In the genomic region with DNA sequence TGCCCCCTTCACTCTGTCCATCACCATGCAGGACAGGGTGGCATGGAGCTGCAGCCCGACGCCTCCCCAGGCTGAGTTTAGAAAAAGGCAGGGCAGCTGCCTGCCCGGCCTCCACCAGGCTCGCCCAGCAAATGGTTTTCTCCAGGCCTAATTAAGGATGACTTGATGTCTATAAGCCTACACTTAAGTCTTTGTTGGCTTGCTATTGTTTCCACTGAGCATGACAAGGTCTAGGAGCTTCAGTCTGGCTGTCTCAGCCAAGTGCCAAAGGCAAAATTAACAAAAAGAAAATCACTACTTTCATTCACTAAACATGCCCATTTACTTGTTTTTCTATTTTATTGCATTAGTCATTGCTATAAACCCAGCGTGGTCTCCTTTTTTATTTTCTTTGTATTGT, we compare ENCODE assay signal across 38 cellular contexts.
"Had no signal": no experiment of that assay in that cellular context is flagged by ENCODE, and none has a peak within 500 bp of the region (broad histone marks: within the 10 kb centered on the region; RNA-seq: fewer than 3 reads in every experiment).

No MANE protein-coding gene starts in this region.

- H3K4me1 ChIP-seq: adrenal gland, ascending aorta, body of pancreas, breast epithelium had no signal

- DNase-seq: activated effector memory CD4-positive, alpha-beta T cell treated with anti-CD3 and anti-CD28 coated beads, Interleukin-2, amount 50 U/mL, for 16 hours; activated effector memory CD4-positive, alpha-beta T cell treated with Interleukin-2 at 50 U/mL for 16 hours; activated gamma-delta T cell; activated gamma-delta T cell treated with Interleukin-2 at 50 U/mL for 16 hours; activated naive CD4-positive, alpha-beta T cell; activated naive CD4-positive, alpha-beta T cell treated with anti-CD3 and anti-CD28 coated beads for 36 hours; activated naive CD4-positive, alpha-beta T cell treated with anti-CD3 and anti-CD28 coated beads, Interleukin-2, amount 10 ng/mL, durations not matched to agents 7 days and 5 days; activated naive CD4-positive, alpha-beta T cell treated with anti-CD3 and anti-CD28 coated beads, Interleukin-2, amount 50 U/mL, for 16 hours; activated naive CD4-positive, alpha-beta T cell treated with Interleukin-2 at 50 U/mL for 16 hours; activated naive CD8-positive, alpha-beta T cell treated with anti-CD3 and anti-CD28 coated beads for 36 hours; activated naive CD8-positive, alpha-beta T cell treated with anti-CD3 and anti-CD28 coated beads, Interleukin-2, amount 10 ng/mL, durations not matched to agents 7 days and 5 days; activated naive CD8-positive, alpha-beta T cell treated with anti-CD3 and anti-CD28 coated beads, Interleukin-2, amount 50 U/mL, for 24 hours; activated T-cell treated with anti-CD3 and anti-CD28 coated beads, Interleukin-2, amount 50 U/mL, for 1 hour; activated T-cell treated with anti-CD3 and anti-CD28 coated beads, Interleukin-2, amount 50 U/mL, for 24 hours; activated T-cell treated with anti-CD3 and anti-CD28 coated beads, Interleukin-2, amount 50 U/mL, for 4 hours; activated T-cell treated with anti-CD3 and anti-CD28 coated beads, Interleukin-2, amount 50 U/mL, for 48 hours; activated T-cell treated with anti-CD3 and anti-CD28 coated beads, Interleukin-2, amount 50 U/mL, for 72 hours; adrenal gland; amniotic stem cell; amygdala; anterior cingulate cortex; aorta; body of pancreas; brain microvascular endothelial cell; caudate nucleus; central memory CD4-positive, alpha-beta T cell; cerebellar nuclear complex had no signal

- H3K27ac Mint-ChIP-seq: activated naive CD4-positive, alpha-beta T cell treated with anti-CD3 and anti-CD28 coated beads for 36 hours; activated naive CD4-positive, alpha-beta T cell treated with anti-CD3 and anti-CD28 coated beads, Interleukin-2, amount 10 ng/mL, durations not matched to agents 7 days and 5 days; activated naive CD4-positive, alpha-beta T cell treated with anti-CD3 and anti-CD28 coated beads, Interleukin-2, amount 50 U/mL, for 24 hours; activated naive CD4-positive, alpha-beta T cell treated with anti-CD3 and anti-CD28 coated beads, Interleukin-2, amount 50 U/mL, for 72 hours; activated naive CD8-positive, alpha-beta T cell; activated naive CD8-positive, alpha-beta T cell treated with anti-CD3 and anti-CD28 coated beads for 36 hours; activated naive CD8-positive, alpha-beta T cell treated with anti-CD3 and anti-CD28 coated beads, Interleukin-2, amount 10 ng/mL, durations not matched to agents 7 days and 5 days; activated naive CD8-positive, alpha-beta T cell treated with anti-CD3 and anti-CD28 coated beads, Interleukin-2, amount 50 U/mL, for 24 hours; activated T-cell treated with anti-CD3 and anti-CD28 coated beads, Interleukin-2, amount 50 U/mL, for 24 hours; activated T-cell treated with anti-CD3 and anti-CD28 coated beads, Interleukin-2, amount 50 U/mL, for 72 hours; activated T-helper 1 cell treated with anti-CD3 and anti-CD28 coated beads, Interleukin-12 subunit alpha, Interleukin-12 subunit beta, Interleukin-2, Interleukin-4 antibody, amounts not matched to agents 30 ng/mL and 10 ng/mL and 1 ng/mL, durations not matched to agents 14 hours and 24 hours and 36 hours; activated T-helper 17 cell treated with anti-CD3 and anti-CD28 coated beads, Interleukin-2, amount 50 U/mL, for 72 hours; activated T-helper 2 cell treated with anti-CD3 and anti-CD28 coated beads, Interferon-gamma antibody, Interleukin-2, Interleukin-4, amounts not matched to agents 10 μg/mL and 5 μg/mL and 100 μg/mL, durations not matched to agents 14 hours and 24 hours and 36 hours; brain had no signal

- H3K4me1 Mint-ChIP-seq: activated naive CD4-positive, alpha-beta T cell treated with anti-CD3 and anti-CD28 coated beads, Interleukin-2, amount 10 ng/mL, durations not matched to agents 7 days and 5 days; activated naive CD4-positive, alpha-beta T cell treated with anti-CD3 and anti-CD28 coated beads, Interleukin-2, amount 50 U/mL, for 24 hours; activated naive CD8-positive, alpha-beta T cell treated with anti-CD3 and anti-CD28 coated beads for 36 hours; activated naive CD8-positive, alpha-beta T cell treated with anti-CD3 and anti-CD28 coated beads, Interleukin-2, amount 10 ng/mL, durations not matched to agents 7 days and 5 days; activated naive CD8-positive, alpha-beta T cell treated with anti-CD3 and anti-CD28 coated beads, Interleukin-2, amount 50 U/mL, for 24 hours; activated T-helper 17 cell treated with anti-CD3 and anti-CD28 coated beads, Interleukin-2, amount 50 U/mL, for 72 hours; brain; central memory CD8-positive, alpha-beta T cell had no signal

- H3K9me3 ChIP-seq: adrenal gland, ascending aorta, body of pancreas, breast epithelium had no signal

- ATAC-seq: activated naive CD4-positive, alpha-beta T cell treated with anti-CD3 and anti-CD28 coated beads, Interleukin-2, amount 50 U/mL, for 72 hours; activated naive CD8-positive, alpha-beta T cell treated with anti-CD3 and anti-CD28 coated beads, Interleukin-2, amount 50 U/mL, for 24 hours; activated T-cell treated with anti-CD3 and anti-CD28 coated beads, Interleukin-2, amount 50 U/mL, for 4 hours; activated T-cell treated with anti-CD3 and anti-CD28 coated beads, Interleukin-2, amount 50 U/mL, for 72 hours; activated T-helper 17 cell treated with anti-CD3 and anti-CD28 coated beads, Interleukin-2, amount 50 U/mL, for 72 hours; body of pancreas had no signal

- H3K36me3 Mint-ChIP-seq: activated naive CD4-positive, alpha-beta T cell treated with anti-CD3 and anti-CD28 coated beads, Interleukin-2, amount 10 ng/mL, durations not matched to agents 7 days and 5 days; activated naive CD4-positive, alpha-beta T cell treated with anti-CD3 and anti-CD28 coated beads, Interleukin-2, amount 50 U/mL, for 24 hours; activated naive CD4-positive, alpha-beta T cell treated with anti-CD3 and anti-CD28 coated beads, Interleukin-2, amount 50 U/mL, for 72 hours; activated naive CD8-positive, alpha-beta T cell; activated naive CD8-positive, alpha-beta T cell treated with anti-CD3 and anti-CD28 coated beads for 36 hours; activated naive CD8-positive, alpha-beta T cell treated with anti-CD3 and anti-CD28 coated beads, Interleukin-2, amount 10 ng/mL, durations not matched to agents 7 days and 5 days; brain had no signal

- H3K4me3 ChIP-seq: adrenal gland, ascending aorta, body of pancreas, breast epithelium, cardiac muscle cell had no signal

- H3K27me3 ChIP-seq: adrenal gland, ascending aorta, body of pancreas, brain microvascular endothelial cell, cardiac muscle cell had no signal

- H3K36me3 ChIP-seq: adrenal gland, ascending aorta, brain microvascular endothelial cell, breast epithelium, cardiac muscle cell had no signal

- H3K9me3 Mint-ChIP-seq: activated naive CD4-positive, alpha-beta T cell treated with anti-CD3 and anti-CD28 coated beads for 36 hours; activated naive CD4-positive, alpha-beta T cell treated with anti-CD3 and anti-CD28 coated beads, Interleukin-2, amount 10 ng/mL, durations not matched to agents 7 days and 5 days; activated naive CD4-positive, alpha-beta T cell treated with anti-CD3 and anti-CD28 coated beads, Interleukin-2, amount 50 U/mL, for 24 hours; activated naive CD4-positive, alpha-beta T cell treated with anti-CD3 and anti-CD28 coated beads, Interleukin-2, amount 50 U/mL, for 72 hours; activated naive CD8-positive, alpha-beta T cell treated with anti-CD3 and anti-CD28 coated beads for 36 hours; activated naive CD8-positive, alpha-beta T cell treated with anti-CD3 and anti-CD28 coated beads, Interleukin-2, amount 10 ng/mL, durations not matched to agents 7 days and 5 days; activated naive CD8-positive, alpha-beta T cell treated with anti-CD3 and anti-CD28 coated beads, Interleukin-2, amount 50 U/mL, for 24 hours; activated T-cell treated with anti-CD3 and anti-CD28 coated beads, Interleukin-2, amount 50 U/mL, for 24 hours; activated T-cell treated with anti-CD3 and anti-CD28 coated beads, Interleukin-2, amount 50 U/mL, for 4 hours; activated T-cell treated with anti-CD3 and anti-CD28 coated beads, Interleukin-2, amount 50 U/mL, for 72 hours; activated T-helper 1 cell treated with anti-CD3 and anti-CD28 coated beads, Interleukin-12 subunit alpha, Interleukin-12 subunit beta, Interleukin-2, Interleukin-4 antibody, amounts not matched to agents 30 ng/mL and 10 ng/mL and 1 ng/mL, durations not matched to agents 14 hours and 24 hours and 36 hours; activated T-helper 17 cell treated with anti-CD3 and anti-CD28 coated beads, Interleukin-2, amount 50 U/mL, for 72 hours; activated T-helper 2 cell treated with anti-CD3 and anti-CD28 coated beads, Interferon-gamma antibody, Interleukin-2, Interleukin-4, amounts not matched to agents 10 μg/mL and 5 μg/mL and 100 μg/mL, durations not matched to agents 14 hours and 24 hours and 36 hours; brain; central memory CD8-positive, alpha-beta T cell had no signal

- H3K27ac ChIP-seq: adrenal gland, ascending aorta, body of pancreas, brain microvascular endothelial cell, breast epithelium, cardiac muscle cell had no signal

- H3K4me3 Mint-ChIP-seq: activated naive CD4-positive, alpha-beta T cell treated with anti-CD3 and anti-CD28 coated beads for 36 hours; activated naive CD4-positive, alpha-beta T cell treated with anti-CD3 and anti-CD28 coated beads, Interleukin-2, amount 10 ng/mL, durations not matched to agents 7 days and 5 days; activated naive CD4-positive, alpha-beta T cell treated with anti-CD3 and anti-CD28 coated beads, Interleukin-2, amount 50 U/mL, for 24 hours; activated naive CD8-positive, alpha-beta T cell; activated naive CD8-positive, alpha-beta T cell treated with anti-CD3 and anti-CD28 coated beads for 36 hours; activated naive CD8-positive, alpha-beta T cell treated with anti-CD3 and anti-CD28 coated beads, Interleukin-2, amount 10 ng/mL, durations not matched to agents 7 days and 5 days; activated naive CD8-positive, alpha-beta T cell treated with anti-CD3 and anti-CD28 coated beads, Interleukin-2, amount 50 U/mL, for 24 hours; activated T-cell treated with anti-CD3 and anti-CD28 coated beads, Interleukin-2, amount 50 U/mL, for 24 hours; activated T-cell treated with anti-CD3 and anti-CD28 coated beads, Interleukin-2, amount 50 U/mL, for 4 hours; activated T-cell treated with anti-CD3 and anti-CD28 coated beads, Interleukin-2, amount 50 U/mL, for 72 hours; activated T-helper 1 cell treated with anti-CD3 and anti-CD28 coated beads, Interleukin-12 subunit alpha, Interleukin-12 subunit beta, Interleukin-2, Interleukin-4 antibody, amounts not matched to agents 30 ng/mL and 10 ng/mL and 1 ng/mL, durations not matched to agents 14 hours and 24 hours and 36 hours; activated T-helper 17 cell treated with anti-CD3 and anti-CD28 coated beads, Interleukin-2, amount 50 U/mL, for 72 hours; brain; central memory CD8-positive, alpha-beta T cell had no signal
